ENCODE assay signal across 1 cellular context in the genomic region with DNA sequence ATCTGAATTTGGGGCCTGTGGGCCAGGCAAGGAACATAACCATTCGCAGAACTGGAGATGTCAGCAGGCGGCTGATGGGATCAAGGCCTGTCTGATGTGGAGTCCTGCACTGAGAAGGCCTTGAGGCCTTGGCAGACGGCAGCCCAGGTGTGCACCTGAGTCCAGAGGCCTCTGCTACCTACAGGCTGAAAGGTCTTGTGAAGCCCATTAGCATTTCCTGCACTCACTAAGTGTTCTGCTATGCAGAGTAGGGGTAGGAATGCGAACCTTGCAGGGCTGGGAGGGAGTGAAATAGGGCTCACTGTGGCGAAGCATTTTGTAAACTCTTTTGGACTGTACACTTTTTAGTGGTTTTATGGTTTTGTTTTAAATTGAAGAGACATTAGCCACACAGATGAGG.
TF ChIP-seq lines count a peak whose summit lies in the region.

No MANE protein-coding gene starts in this region.

TF ChIP-seq in GM23338, 12 proteins besides CTCF, POLR2A, EP300 and RAD21 (continued from another document):
- TF ChIP-seq, protein P1, sequence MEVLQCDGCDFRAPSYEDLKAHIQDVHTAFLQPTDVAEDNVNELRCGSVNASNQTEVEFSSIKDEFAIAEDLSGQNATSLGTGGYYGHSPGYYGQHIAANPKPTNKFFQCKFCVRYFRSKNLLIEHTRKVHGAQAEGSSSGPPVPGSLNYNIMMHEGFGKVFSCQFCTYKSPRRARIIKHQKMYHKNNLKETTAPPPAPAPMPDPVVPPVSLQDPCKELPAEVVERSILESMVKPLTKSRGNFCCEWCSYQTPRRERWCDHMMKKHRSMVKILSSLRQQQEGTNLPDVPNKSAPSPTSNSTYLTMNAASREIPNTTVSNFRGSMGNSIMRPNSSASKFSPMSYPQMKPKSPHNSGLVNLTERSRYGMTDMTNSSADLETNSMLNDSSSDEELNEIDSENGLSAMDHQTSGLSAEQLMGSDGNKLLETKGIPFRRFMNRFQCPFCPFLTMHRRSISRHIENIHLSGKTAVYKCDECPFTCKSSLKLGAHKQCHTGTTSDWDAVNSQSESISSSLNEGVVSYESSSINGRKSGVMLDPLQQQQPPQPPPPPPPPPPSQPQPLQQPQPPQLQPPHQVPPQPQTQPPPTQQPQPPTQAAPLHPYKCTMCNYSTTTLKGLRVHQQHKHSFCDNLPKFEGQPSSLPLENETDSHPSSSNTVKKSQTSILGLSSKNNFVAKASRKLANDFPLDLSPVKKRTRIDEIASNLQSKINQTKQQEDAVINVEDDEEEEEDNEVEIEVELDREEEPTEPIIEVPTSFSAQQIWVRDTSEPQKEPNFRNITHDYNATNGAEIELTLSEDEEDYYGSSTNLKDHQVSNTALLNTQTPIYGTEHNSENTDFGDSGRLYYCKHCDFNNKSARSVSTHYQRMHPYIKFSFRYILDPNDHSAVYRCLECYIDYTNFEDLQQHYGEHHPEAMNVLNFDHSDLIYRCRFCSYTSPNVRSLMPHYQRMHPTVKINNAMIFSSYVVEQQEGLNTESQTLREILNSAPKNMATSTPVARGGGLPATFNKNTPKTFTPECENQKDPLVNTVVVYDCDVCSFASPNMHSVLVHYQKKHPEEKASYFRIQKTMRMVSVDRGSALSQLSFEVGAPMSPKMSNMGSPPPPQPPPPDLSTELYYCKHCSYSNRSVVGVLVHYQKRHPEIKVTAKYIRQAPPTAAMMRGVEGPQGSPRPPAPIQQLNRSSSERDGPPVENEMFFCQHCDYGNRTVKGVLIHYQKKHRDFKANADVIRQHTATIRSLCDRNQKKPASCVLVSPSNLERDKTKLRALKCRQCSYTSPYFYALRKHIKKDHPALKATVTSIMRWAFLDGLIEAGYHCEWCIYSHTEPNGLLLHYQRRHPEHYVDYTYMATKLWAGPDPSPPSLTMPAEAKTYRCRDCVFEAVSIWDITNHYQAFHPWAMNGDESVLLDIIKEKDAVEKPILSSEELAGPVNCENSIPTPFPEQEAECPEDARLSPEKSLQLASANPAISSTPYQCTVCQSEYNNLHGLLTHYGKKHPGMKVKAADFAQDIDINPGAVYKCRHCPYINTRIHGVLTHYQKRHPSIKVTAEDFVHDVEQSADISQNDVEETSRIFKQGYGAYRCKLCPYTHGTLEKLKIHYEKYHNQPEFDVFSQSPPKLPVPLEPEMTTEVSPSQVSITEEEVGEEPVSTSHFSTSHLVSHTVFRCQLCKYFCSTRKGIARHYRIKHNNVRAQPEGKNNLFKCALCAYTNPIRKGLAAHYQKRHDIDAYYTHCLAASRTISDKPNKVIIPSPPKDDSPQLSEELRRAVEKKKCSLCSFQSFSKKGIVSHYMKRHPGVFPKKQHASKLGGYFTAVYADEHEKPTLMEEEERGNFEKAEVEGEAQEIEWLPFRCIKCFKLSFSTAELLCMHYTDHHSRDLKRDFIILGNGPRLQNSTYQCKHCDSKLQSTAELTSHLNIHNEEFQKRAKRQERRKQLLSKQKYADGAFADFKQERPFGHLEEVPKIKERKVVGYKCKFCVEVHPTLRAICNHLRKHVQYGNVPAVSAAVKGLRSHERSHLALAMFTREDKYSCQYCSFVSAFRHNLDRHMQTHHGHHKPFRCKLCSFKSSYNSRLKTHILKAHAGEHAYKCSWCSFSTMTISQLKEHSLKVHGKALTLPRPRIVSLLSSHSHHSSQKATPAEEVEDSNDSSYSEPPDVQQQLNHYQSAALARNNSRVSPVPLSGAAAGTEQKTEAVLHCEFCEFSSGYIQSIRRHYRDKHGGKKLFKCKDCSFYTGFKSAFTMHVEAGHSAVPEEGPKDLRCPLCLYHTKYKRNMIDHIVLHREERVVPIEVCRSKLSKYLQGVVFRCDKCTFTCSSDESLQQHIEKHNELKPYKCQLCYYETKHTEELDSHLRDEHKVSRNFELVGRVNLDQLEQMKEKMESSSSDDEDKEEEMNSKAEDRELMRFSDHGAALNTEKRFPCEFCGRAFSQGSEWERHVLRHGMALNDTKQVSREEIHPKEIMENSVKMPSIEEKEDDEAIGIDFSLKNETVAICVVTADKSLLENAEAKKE (CRISPR knock-in tag; IDR thresholded peaks at IDR 0.05) = no peak
- TF ChIP-seq EZH2phosphoT487 (IDR thresholded peaks at IDR 0.05; ENCODE audit: unreplicated experiment) = no peak
- TF ChIP-seq ZNF114 (CRISPR knock-in tag; IDR thresholded peaks at IDR 0.05) = no peak
